ENCODE assay signal across 15 cellular contexts in the genomic region with DNA sequence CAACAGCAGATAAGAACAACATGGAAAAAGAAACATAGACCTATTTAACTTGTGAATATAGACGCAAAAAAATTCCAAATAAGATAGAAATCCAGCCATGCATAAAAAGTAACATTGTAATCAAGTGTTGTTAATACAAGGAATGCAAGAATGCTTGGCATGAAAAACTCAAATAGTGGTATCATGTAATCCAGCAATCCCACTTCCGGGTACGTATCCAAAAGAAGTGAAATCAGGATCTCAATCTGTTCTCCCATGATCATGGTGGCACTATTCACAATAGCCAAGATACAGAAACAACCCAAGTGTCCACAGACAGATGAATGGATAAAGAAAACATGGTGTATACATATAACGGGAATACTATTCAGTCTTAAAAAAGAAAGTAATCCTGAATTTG.
DNase-seq lines count a peak whose midpoint lies in the region; ATAC-seq and TF ChIP-seq lines count a peak whose summit lies in the region.
"Had no signal": no experiment of that assay in that cellular context is flagged by ENCODE, and none has a peak within 500 bp of the region (broad histone marks: within the 10 kb centered on the region; RNA-seq: fewer than 3 reads in every experiment).

No MANE protein-coding gene starts in this region.

- no peak overlapping the region for H3K4me3 ChIP-seq in brain microvascular endothelial cell (ENCODE audit: low read depth, low read length)
- H3K4me3 ChIP-seq: Peyer's patch had no signal

- DNase-seq in A172 (ENCODE audit: low spot score) = peak; percentile 14
- peak; percentile 23 for DNase-seq in NCI-H226
- no peak for DNase-seq in brain microvascular endothelial cell
- no peak for DNase-seq in mesothelial cell of epicardium (ENCODE audit: low spot score in 2 of 2, unreplicated experiment in 2 of 2)
- no peak for DNase-seq in NCI-H2081 (lab: John Stamatoyannopoulos, UW)
- DNase-seq in KG1 (lab: John Stamatoyannopoulos, UW) = no peak
- DNase-seq in NCI-H82 (lab: John Stamatoyannopoulos, UW) = no peak
- DNase-seq: NCI-H146, NCI-H2107, NCI-H345, NCI-H526 treated with DMSO at 0.1 percent for 48 hours, Peyer's patch, SIG-M5 had no signal

- no peaks in the 10 kb centered on the region for H3K36me3 ChIP-seq in brain microvascular endothelial cell (replicated peaks)
- H3K36me3 ChIP-seq: Peyer's patch had no signal

- H3K27ac ChIP-seq in brain microvascular endothelial cell = peak overlapping the region; percentile 57
- H3K27ac ChIP-seq: Peyer's patch had no signal

- no peak for ATAC-seq in GM18511 (IDR thresholded peaks at IDR 0.05; ENCODE audit: unreplicated experiment)

- no peak overlapping the region for H3K4me3 Mint-ChIP-seq in mesothelial cell of epicardium
- H3K4me3 Mint-ChIP-seq: IgD-negative memory B cell had no signal

- no peaks in the 10 kb centered on the region for H3K36me3 Mint-ChIP-seq in mesothelial cell of epicardium
- H3K36me3 Mint-ChIP-seq: IgD-negative memory B cell had no signal

- in situ Hi-C loops in brain microvascular endothelial cell (cut with HindIII; ENCODE audit: low pct_ligation_motif_present, low sequenced_read_pairs) = no loop called here

- H3K27me3 Mint-ChIP-seq in mesothelial cell of epicardium (ENCODE audit: low read depth) = no peaks in the 10 kb centered on the region

- H3K27ac Mint-ChIP-seq in mesothelial cell of epicardium = peak overlapping the region; percentile 23
- H3K27ac Mint-ChIP-seq: IgD-negative memory B cell had no signal

- no peaks in the 10 kb centered on the region for H3K27me3 ChIP-seq in brain microvascular endothelial cell (replicated peaks)
- H3K27me3 ChIP-seq: Peyer's patch had no signal

- no peak for TF ChIP-seq CTCF in brain microvascular endothelial cell (IDR thresholded peaks at IDR 0.05; ENCODE audit: low read depth, low read length, missing control alignments)
- no peak for TF ChIP-seq CTCF in mesothelial cell of epicardium (IDR thresholded peaks at IDR 0.05; ENCODE audit: unreplicated experiment)

- peaks cover 4% of the 10 kb centered on the region for H3K9me3 Mint-ChIP-seq in mesothelial cell of epicardium

- H3K4me1 Mint-ChIP-seq in mesothelial cell of epicardium = peaks cover 15% of the 10 kb centered on the region
- H3K4me1 Mint-ChIP-seq: IgD-negative memory B cell had no signal

Comparison
In these comparisons a context has a peak if more than half of its experiments do, and no peak if none do; other contexts are left out.
1. DNase-seq: peak in A172 (single experiment) and NCI-H226 (single experiment); none in brain microvascular endothelial cell (single experiment), mesothelial cell of epicardium (0 of 2), NCI-H2081 (0 of 2), KG1 (single experiment) and NCI-H82 (single experiment).